Comparison of ENCODE assay signal across 26 cellular contexts in the genomic region with DNA sequence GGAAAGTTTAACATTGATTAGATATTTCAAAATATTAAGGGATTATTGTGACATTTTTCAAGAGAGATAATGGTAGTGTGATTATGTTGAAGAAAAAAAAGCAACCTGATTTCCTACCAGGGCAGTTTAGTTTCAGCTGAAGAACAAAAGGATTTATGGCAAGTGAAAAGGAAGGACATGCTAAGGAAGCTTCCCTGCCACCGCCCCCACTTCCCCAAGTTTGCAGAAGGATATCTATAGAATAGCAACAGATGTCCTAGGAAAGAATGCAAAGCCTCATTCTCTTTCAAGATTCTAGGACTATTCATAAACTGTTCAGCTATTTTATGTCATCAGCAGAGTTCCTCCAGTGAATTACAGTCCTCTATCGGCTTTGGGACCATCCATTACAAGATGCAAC.
"Had no signal": no experiment of that assay in that cellular context is flagged by ENCODE, and none has a peak within 500 bp of the region (broad histone marks: within the 10 kb centered on the region; RNA-seq: fewer than 3 reads in every experiment).

No MANE protein-coding gene starts in this region.

- DNase-seq: colonic mucosa; cortex of kidney; effector CD8-positive, alpha-beta T cell; effector memory CD8-positive, alpha-beta T cell; endodermal cell; erythroblast; esophagus squamous epithelium; foreskin fibroblast; foreskin melanocyte; gastrocnemius medialis; glutamatergic neuron; head of caudate nucleus; heart right ventricle; kidney glomerular epithelial cell; left colon; left lung; left ventricle myocardium superior; lower lobe of right lung; mesenchymal stem cell; mucosa of descending colon; naive B cell had no signal

- H3K27ac ChIP-seq: colonic mucosa, epithelial cell of prostate, esophagus squamous epithelium, gastrocnemius medialis, heart right ventricle, left lung, lower lobe of right lung had no signal

- H3K36me3 ChIP-seq: colonic mucosa, esophagus squamous epithelium, gastrocnemius medialis, heart right ventricle, left lung, lower lobe of right lung had no signal

- H3K27me3 ChIP-seq: colonic mucosa, esophagus squamous epithelium, gastrocnemius medialis, heart right ventricle, left lung had no signal

- ATAC-seq: effector memory CD8-positive, alpha-beta T cell; esophagus mucosa; gastrocnemius medialis; heart right ventricle; left colon; left lung; left ventricle myocardium superior; lower lobe of right lung; mucosa of descending colon had no signal

- H3K4me1 ChIP-seq: colonic mucosa, esophagus squamous epithelium, gastrocnemius medialis, heart right ventricle, left lung, lower lobe of right lung had no signal

- FAIRE-seq: endometrium, islet of Langerhans, keratinocyte had no signal

- H3K4me3 ChIP-seq: colonic mucosa, esophagus squamous epithelium, gastrocnemius medialis, heart right ventricle, left lung, lower lobe of right lung, mucosa of descending colon had no signal

- H3K9me3 ChIP-seq: colonic mucosa, esophagus squamous epithelium, gastrocnemius medialis, left lung, lower lobe of right lung, mucosa of descending colon had no signal
